In the genomic region with DNA sequence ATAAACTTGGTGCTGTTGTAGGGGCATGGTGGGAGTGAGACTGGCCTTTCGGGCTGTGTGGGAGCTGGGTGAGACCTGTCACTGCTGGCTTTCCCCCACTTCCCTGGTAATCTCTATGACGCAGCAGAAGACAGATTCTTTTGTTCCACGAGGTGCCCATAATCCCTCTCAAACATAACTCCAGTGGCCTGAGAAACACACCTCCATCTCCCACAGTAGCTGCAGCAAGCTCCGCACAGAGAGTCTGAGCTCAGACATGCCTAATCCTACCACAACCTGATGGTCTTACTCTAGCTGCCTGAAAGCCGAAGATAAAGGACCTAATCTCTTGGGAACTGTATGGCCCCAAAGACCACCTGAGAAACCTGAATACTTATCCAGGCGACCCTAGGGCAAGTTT, we compare ENCODE assay signal across 22 cellular contexts.
DNase-seq lines count a peak whose midpoint lies in the region; ATAC-seq and TF ChIP-seq lines count a peak whose summit lies in the region.
"Had no signal": no experiment of that assay in that cellular context is flagged by ENCODE, and none has a peak within 500 bp of the region (broad histone marks: within the 10 kb centered on the region; RNA-seq: fewer than 3 reads in every experiment).

No MANE protein-coding gene starts in this region.

- no peaks in the 10 kb centered on the region for H4K20me1 ChIP-seq in neural progenitor cell (ENCODE audit: low read depth)

- peaks cover 2% of the 10 kb centered on the region for H3K27me3 Mint-ChIP-seq in endodermal cell (ENCODE audit: insufficient read depth)
- H3K27me3 Mint-ChIP-seq in neural progenitor cell (ENCODE audit: insufficient read depth, low read depth): peaks cover 4% of the 10 kb centered on the region
- H3K27me3 Mint-ChIP-seq: CD4-positive, CD25-positive, alpha-beta regulatory T cell had no signal

- H3K27ac Mint-ChIP-seq in endodermal cell: peak overlapping the region; percentile 15
- H3K27ac Mint-ChIP-seq in neural progenitor cell: peak overlapping the region; percentile 58
- H3K27ac Mint-ChIP-seq: CD4-positive, CD25-positive, alpha-beta regulatory T cell; CD8-positive, alpha-beta T cell; GM23338; HFFc6 had no signal

- no peak overlapping the region for H3K4me3 ChIP-seq in WERI-Rb-1 (ENCODE audit: low read depth, low read length)
- no peak overlapping the region for H3K4me3 ChIP-seq in endodermal cell (ENCODE audit: low read length)
- H3K4me3 ChIP-seq in neural progenitor cell: no peak overlapping the region
- H3K4me3 ChIP-seq in retinal pigment epithelial cell (ENCODE audit: low read length): no peak overlapping the region
- H3K4me3 ChIP-seq: A549, GM23338, HAP-1 had no signal

- ATAC-seq in GM18517 (IDR thresholded peaks at IDR 0.05; ENCODE audit: unreplicated experiment) (no peak), HG03354 (IDR thresholded peaks at IDR 0.05; ENCODE audit: poor library complexity, severe bottlenecking, unreplicated experiment) (no peak)
- ATAC-seq: A549; CD8-positive, alpha-beta T cell; GM23338 had no signal

- H3K4me2 ChIP-seq in neural progenitor cell: no peak overlapping the region
- H3K4me2 ChIP-seq: A549, GM23338 had no signal

- no peaks in the 10 kb centered on the region for H3K79me2 ChIP-seq in neural progenitor cell (ENCODE audit: low read depth)

- TF ChIP-seq CTCF in WERI-Rb-1 (IDR thresholded peaks at IDR 0.05; ENCODE audit: low read depth, low read length) (no peak), endodermal cell (conservative IDR thresholded peaks at IDR 0.05) (no peak), neural progenitor cell (IDR thresholded peaks at IDR 0.05) (no peak), retinal pigment epithelial cell (conservative IDR thresholded peaks at IDR 0.05; ENCODE audit: low read depth, low read length) (no peak)

- no peak overlapping the region for H2AFZ ChIP-seq in neural progenitor cell (replicated peaks)
- H2AFZ ChIP-seq: GM23338 had no signal

- no peaks in the 10 kb centered on the region for H3K4me1 ChIP-seq in endodermal cell (ENCODE audit: control insufficient read depth, insufficient read depth, low read length)
- no peaks in the 10 kb centered on the region for H3K4me1 ChIP-seq in neural progenitor cell
- H3K4me1 ChIP-seq: A549, BE2C, Caco-2, HAP-1 had no signal

- H3K9ac ChIP-seq in endodermal cell (ENCODE audit: extremely low read depth, low read length, poor library complexity, severe bottlenecking): no peak overlapping the region
- H3K9ac ChIP-seq in neural progenitor cell: no peak overlapping the region

- H3K9me3 Mint-ChIP-seq in endodermal cell: peaks cover 26% of the 10 kb centered on the region
- H3K9me3 Mint-ChIP-seq in neural progenitor cell: peaks cover 17% of the 10 kb centered on the region

- peaks cover 4% of the 10 kb centered on the region for H3K36me3 Mint-ChIP-seq in endodermal cell (ENCODE audit: low read depth)
- H3K36me3 Mint-ChIP-seq in neural progenitor cell: no peaks in the 10 kb centered on the region

- H3F3A ChIP-seq in neural progenitor cell (ENCODE audit: low read depth): no peaks in the 10 kb centered on the region

- H3K4me1 Mint-ChIP-seq in endodermal cell (peaks cover 9% of the 10 kb centered on the region), neural progenitor cell (peaks cover 7% of the 10 kb centered on the region)
- H3K4me1 Mint-ChIP-seq: CD4-positive, CD25-positive, alpha-beta regulatory T cell; GM23338 had no signal

- H3K36me3 ChIP-seq in WERI-Rb-1 (no peaks in the 10 kb centered on the region), endodermal cell (ENCODE audit: control insufficient read depth, insufficient read depth, low read length) (no peaks in the 10 kb centered on the region), neural progenitor cell (no peaks in the 10 kb centered on the region)
- H3K36me3 ChIP-seq: BE2C, HAP-1 had no signal

- no peak overlapping the region for H3K4me3 Mint-ChIP-seq in endodermal cell
- no peak overlapping the region for H3K4me3 Mint-ChIP-seq in neural progenitor cell
- H3K4me3 Mint-ChIP-seq: CD4-positive, CD25-positive, alpha-beta regulatory T cell; CD8-positive, alpha-beta T cell; GM23338; HFFc6 had no signal

- no peaks in the 10 kb centered on the region for H3K27me3 ChIP-seq in WERI-Rb-1 (ENCODE audit: insufficient read depth, low read depth, severe bottlenecking)
- no peaks in the 10 kb centered on the region for H3K27me3 ChIP-seq in endodermal cell (ENCODE audit: control insufficient read depth, insufficient read depth, low read length, poor library complexity, severe bottlenecking)
- H3K27me3 ChIP-seq in neural progenitor cell: no peaks in the 10 kb centered on the region
- H3K27me3 ChIP-seq: BE2C had no signal

- DNase-seq in WERI-Rb-1 (peak; percentile 55), endodermal cell (no peak), neural progenitor cell (ENCODE audit: low spot score) (no peak), retinal pigment epithelial cell (ENCODE audit: low read depth) (peak; percentile 75), middle frontal gyrus (ENCODE audit: extremely low spot score, low spot score) (no peak), C1 segment of cervical spinal cord (lab: John Stamatoyannopoulos, UW) (no peak)
- DNase-seq: 8988T; ACHN; AML-193; BE2C; Caco-2; CD4-positive, CD25-positive, alpha-beta regulatory T cell; CD8-positive, alpha-beta T cell; DMS153; DND-41; HFFc6 had no signal

- H3K27ac ChIP-seq in WERI-Rb-1: no peak overlapping the region
- H3K27ac ChIP-seq in endodermal cell (ENCODE audit: low read depth, low read length): no peak overlapping the region
- no peak overlapping the region for H3K27ac ChIP-seq in neural progenitor cell
- H3K27ac ChIP-seq: A549, C4-2B had no signal

- H3K9me3 ChIP-seq in WERI-Rb-1 (ENCODE audit: severe bottlenecking) (peaks cover 5% of the 10 kb centered on the region), endodermal cell (ENCODE audit: control insufficient read depth, low read length) (peaks cover 29% of the 10 kb centered on the region), neural progenitor cell (ENCODE audit: low read depth) (no peaks in the 10 kb centered on the region)
- H3K9me3 ChIP-seq: A549, BE2C, Caco-2, HAP-1 had no signal

- 83 to 86% methylated on average over 1 to 6 of the region's 6 CpGs for WGBS in endodermal cell (ENCODE audit: insufficient coverage in 1 of 2, insufficient read length in 1 of 2), 2 experiments

Comparison
In these comparisons a context has a peak if more than half of its experiments do, and no peak if none do; other contexts are left out.
1. DNase-seq: peak in WERI-Rb-1 (single experiment) and retinal pigment epithelial cell (single experiment); none in endodermal cell (single experiment), neural progenitor cell (single experiment), middle frontal gyrus (single experiment) and C1 segment of cervical spinal cord (0 of 14).